Comparison of ENCODE assay signal across 9 cellular contexts in the genomic region with DNA sequence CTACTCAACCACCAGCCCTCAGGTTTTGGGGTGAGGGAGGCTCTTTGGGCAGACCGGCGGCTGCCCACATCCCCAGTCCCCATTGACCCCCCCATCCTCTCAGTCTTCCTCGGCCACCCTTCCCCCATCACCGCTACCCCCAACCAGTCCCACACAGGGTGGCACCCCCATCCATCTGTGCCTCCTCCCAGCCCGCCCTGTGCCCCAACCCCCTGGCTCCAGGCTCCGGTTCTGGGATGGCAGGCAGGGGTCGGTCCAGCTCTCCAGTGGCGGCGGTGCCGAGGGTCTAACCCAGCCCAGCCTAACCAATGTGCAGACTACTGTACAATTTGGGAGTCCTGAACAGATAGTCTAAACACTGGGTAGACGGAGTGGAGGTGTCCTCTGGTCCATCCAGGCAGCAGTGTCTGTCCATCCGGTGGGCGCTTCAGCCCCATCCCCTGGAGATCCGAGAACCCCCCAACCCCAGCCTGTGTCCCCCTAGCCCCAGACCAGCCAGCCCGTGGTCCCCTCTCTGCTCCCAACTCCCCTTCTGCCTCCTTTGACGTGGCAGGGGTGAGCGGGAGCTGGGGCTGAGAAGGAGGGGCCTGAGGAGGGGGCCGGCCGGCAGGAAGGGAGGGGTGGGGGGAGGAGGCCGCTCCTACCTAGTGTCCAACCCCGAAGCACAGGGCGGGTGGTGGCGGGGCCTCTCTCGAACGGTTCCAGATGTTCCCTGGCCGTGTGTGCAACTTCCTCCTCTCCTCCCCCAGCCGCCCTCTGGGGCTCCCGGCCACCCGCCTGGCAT. TPM values are rescaled to one million over a fixed set of nuclear protein-coding genes. Genes with fewer than 3 reads are reported as not detected.
A peak's percentile ranks its signal among the peaks of the same experiment; 100 is the strongest.
DNase-seq lines count a peak whose midpoint lies in the region; ATAC-seq and TF ChIP-seq lines count a peak whose summit lies in the region.
"Had no signal": no experiment of that assay in that cellular context is flagged by ENCODE, and none has a peak within 500 bp of the region (broad histone marks: within the 10 kb centered on the region; RNA-seq: fewer than 3 reads in every experiment).

No MANE protein-coding gene starts in this region.

- peaks cover 16% of the 10 kb centered on the region for H3K4me1 Mint-ChIP-seq in activated CD8-positive, alpha-beta T cell treated with anti-CD3 and anti-CD28 coated beads, Interleukin-2, amount 10 ng/mL, durations not matched to agents 7 days and 5 days (ENCODE audit: low read depth)

- POLR2A ChIA-PET in BJ (lab: Charles Lee), result interaction anchor here (0.6 to 0.7 kb wide), 2 partner anchors 19 to 31 kb away, joined by 5 to 7 read pairs; a partner anchor contains a TSS
- POLR2A ChIA-PET in activated CD8-positive, alpha-beta T cell treated with anti-CD3 and anti-CD28 coated beads, Interleukin-2, amount 10 ng/mL, durations not matched to agents 7 days and 5 days (lab: Charles Lee), result no interaction called here

- H2BK120ac ChIP-seq in neuronal stem cell (ENCODE audit: low read depth, low read length), result no peak overlapping the region

- no peaks in the 10 kb centered on the region for H3K79me1 ChIP-seq in neuronal stem cell (ENCODE audit: low read depth, low read length)

- H3K9ac ChIP-seq in fibroblast of lung (ENCODE audit: insufficient read depth, low read length), result peak overlapping the region; percentile 74
- no peak overlapping the region for H3K9ac ChIP-seq in neuronal stem cell (ENCODE audit: low read depth, low read length, poor library complexity)

- H3K9me3 Mint-ChIP-seq in activated CD8-positive, alpha-beta T cell treated with anti-CD3 and anti-CD28 coated beads, Interleukin-2, amount 10 ng/mL, durations not matched to agents 7 days and 5 days (ENCODE audit: insufficient read depth), result no peaks in the 10 kb centered on the region
- H3K9me3 Mint-ChIP-seq: activated naive CD8-positive, alpha-beta T cell treated with anti-CD3 and anti-CD28 coated beads, Interleukin-2, amount 10 ng/mL, durations not matched to agents 7 days and 5 days had no signal

- no peak overlapping the region for H4K91ac ChIP-seq in neuronal stem cell (ENCODE audit: low read depth, low read length, poor library complexity)

- no peaks in the 10 kb centered on the region for H3K36me3 Mint-ChIP-seq in activated CD8-positive, alpha-beta T cell treated with anti-CD3 and anti-CD28 coated beads, Interleukin-2, amount 10 ng/mL, durations not matched to agents 7 days and 5 days (ENCODE audit: low read depth)
- H3K36me3 Mint-ChIP-seq: activated naive CD8-positive, alpha-beta T cell treated with anti-CD3 and anti-CD28 coated beads, Interleukin-2, amount 10 ng/mL, durations not matched to agents 7 days and 5 days had no signal

- CTCF ChIA-PET in BJ (lab: Yijun Ruan, JAX), result interaction anchor here (0.6 to 3.0 kb wide), 4 partner anchors 10 to 54 kb away, joined by 3 to 15 read pairs (median 4); a partner anchor contains a TSS
- CTCF ChIA-PET in activated CD8-positive, alpha-beta T cell treated with anti-CD3 and anti-CD28 coated beads, Interleukin-2, amount 10 ng/mL, durations not matched to agents 7 days and 5 days (lab: Charles Lee), result interaction anchor here (1.4 kb wide), 1 partner anchor 10 kb away, joined by 3 read pairs; no protein-coding TSS in a partner anchor

- H2AFZ ChIP-seq in fibroblast of lung (ENCODE audit: low read length), result no peak overlapping the region
- peak overlapping the region; percentile 67 for H2AFZ ChIP-seq in neuronal stem cell (ENCODE audit: low read length)

- no peak overlapping the region for H3K4me3 Mint-ChIP-seq in activated CD8-positive, alpha-beta T cell treated with anti-CD3 and anti-CD28 coated beads, Interleukin-2, amount 10 ng/mL, durations not matched to agents 7 days and 5 days

- H3K36me3 ChIP-seq in BJ (ENCODE audit: control insufficient read depth, insufficient read depth, low read length) (peaks cover 4% of the 10 kb centered on the region), fibroblast of lung (ENCODE audit: control insufficient read depth, insufficient read depth, low read length) (peaks cover 2% of the 10 kb centered on the region), neuronal stem cell (replicated peaks in 1 of 2; ENCODE audit: control insufficient read depth in 2 of 2, insufficient read depth in 2 of 2, low read length in 2 of 2) (peaks cover 28 to 29% of the 10 kb centered on the region in 2 donors), WERI-Rb-1 (peaks cover 81% of the 10 kb centered on the region)

- H3K23ac ChIP-seq in neuronal stem cell (ENCODE audit: low read depth, low read length, poor library complexity), result peak overlapping the region; percentile 75

- H2BK5ac ChIP-seq in neuronal stem cell (ENCODE audit: low read length), result no peak overlapping the region

- H2BK15ac ChIP-seq in neuronal stem cell (ENCODE audit: low read length), result no peak overlapping the region

- peak overlapping the region; percentile 83 for H3K18ac ChIP-seq in neuronal stem cell (ENCODE audit: low read length)

- no peak overlapping the region for H3K27ac Mint-ChIP-seq in activated CD8-positive, alpha-beta T cell treated with anti-CD3 and anti-CD28 coated beads, Interleukin-2, amount 10 ng/mL, durations not matched to agents 7 days and 5 days

- peaks cover 18% of the 10 kb centered on the region for H3K27me3 Mint-ChIP-seq in activated CD8-positive, alpha-beta T cell treated with anti-CD3 and anti-CD28 coated beads, Interleukin-2, amount 10 ng/mL, durations not matched to agents 7 days and 5 days (ENCODE audit: low read depth)

- H3K4me1 ChIP-seq in fibroblast of lung (ENCODE audit: control insufficient read depth, extremely low read depth, insufficient read depth, low read length) (peaks cover 23% of the 10 kb centered on the region), neuronal stem cell (ENCODE audit: control insufficient read depth in 2 of 2, insufficient read depth in 1 of 2, low read depth in 1 of 2, low read length in 2 of 2) (peaks cover 15 to 25% of the 10 kb centered on the region in 2 donors)

- peak overlapping the region; percentile 60 for H2AK5ac ChIP-seq in neuronal stem cell (ENCODE audit: low read depth, low read length)

- no peaks in the 10 kb centered on the region for H4K20me1 ChIP-seq in fibroblast of lung (ENCODE audit: control insufficient read depth, extremely low read depth, insufficient read depth, low read length)

- H3K4me3 ChIP-seq in BJ (ENCODE audit: low read depth, low read length) (peak overlapping the region; percentile 82), fibroblast of lung (replicated peaks in 1 of 4; ENCODE audit: control extremely low read depth in 1 of 4, insufficient read depth in 1 of 4, low read depth in 3 of 4, low read length in 4 of 4) (peak overlapping the region; percentile 43 to 72 (median 57)), neuronal stem cell (ENCODE audit: low read length in 2 of 2) (no peak overlapping the region), WERI-Rb-1 (ENCODE audit: low read depth, low read length) (no peak overlapping the region)

- H2BK12ac ChIP-seq in neuronal stem cell (ENCODE audit: low read length), result no peak overlapping the region

- H3K4me2 ChIP-seq in fibroblast of lung (ENCODE audit: extremely low read depth, insufficient read depth, low read length) (peak overlapping the region; percentile 85), neuronal stem cell (ENCODE audit: insufficient read depth, low read length, poor library complexity, severe bottlenecking) (no peak overlapping the region)

- H3K27me3 ChIP-seq in BJ (ENCODE audit: control insufficient read depth, insufficient read depth, low read length) (no peaks in the 10 kb centered on the region), fibroblast of lung (ENCODE audit: control insufficient read depth, insufficient read depth, low read length) (no peaks in the 10 kb centered on the region), neuronal stem cell (ENCODE audit: control insufficient read depth in 3 of 3, insufficient read depth in 3 of 3, low read depth in 1 of 3, low read length in 3 of 3) (peaks cover 0 to 1% (median 0%) of the 10 kb centered on the region in 3 experiments), WERI-Rb-1 (ENCODE audit: insufficient read depth, low read depth, severe bottlenecking) (no peaks in the 10 kb centered on the region)

- H3K14ac ChIP-seq in neuronal stem cell (ENCODE audit: low read length), result no peak overlapping the region

- H3K27ac ChIP-seq in fibroblast of lung (ENCODE audit: insufficient read depth, low read length) (peak overlapping the region; percentile 80), neuronal stem cell (replicated peaks; ENCODE audit: low read length) (no peak overlapping the region), WERI-Rb-1 (no peak overlapping the region)

- H3K4ac ChIP-seq in neuronal stem cell (ENCODE audit: low read length), result no peak overlapping the region

- H4K8ac ChIP-seq in neuronal stem cell (ENCODE audit: low read depth, low read length), result no peak overlapping the region

- DNase-seq in BJ (ENCODE audit: low read depth), result peak; percentile 59
- DNase-seq in fibroblast of lung (ENCODE audit: low read depth in 2 of 2), result peak; percentile 79 to 89
- DNase-seq in neuronal stem cell (ENCODE audit: low spot score), result no peak
- DNase-seq in WERI-Rb-1, result no peak
- no peak for DNase-seq in activated CD8-positive, alpha-beta T cell treated with anti-CD3 and anti-CD28 coated beads, Interleukin-2, amount 10 ng/mL, durations not matched to agents 7 days and 5 days
- no peak for DNase-seq in NCI-H748 (lab: John Stamatoyannopoulos, UW; ENCODE audit: unreplicated experiment)
- DNase-seq: activated naive CD8-positive, alpha-beta T cell treated with anti-CD3 and anti-CD28 coated beads, Interleukin-2, amount 10 ng/mL, durations not matched to agents 7 days and 5 days had no signal

- H3K9me3 ChIP-seq in fibroblast of lung (ENCODE audit: control insufficient read depth, insufficient read depth, low read depth, low read length), result no peaks in the 10 kb centered on the region
- peaks cover 0 to 1% of the 10 kb centered on the region in 2 donors for H3K9me3 ChIP-seq in neuronal stem cell (replicated peaks in 1 of 2; ENCODE audit: control insufficient read depth in 2 of 2, insufficient read depth in 1 of 2, low read depth in 1 of 2, low read length in 2 of 2)
- no peaks in the 10 kb centered on the region for H3K9me3 ChIP-seq in WERI-Rb-1 (ENCODE audit: severe bottlenecking)

- TF ChIP-seq CTCF in BJ (IDR thresholded peaks at IDR 0.05; ENCODE audit: insufficient read depth, low read depth, low read length), result no peak
- no peak for TF ChIP-seq CTCF in fibroblast of lung (conservative IDR thresholded peaks at IDR 0.05 in 1 of 2, IDR thresholded peaks at IDR 0.05 in 1 of 2; ENCODE audit: low read depth in 1 of 2, low read length in 2 of 2)
- no peak for TF ChIP-seq CTCF in WERI-Rb-1 (IDR thresholded peaks at IDR 0.05; ENCODE audit: low read depth, low read length)

- no peaks in the 10 kb centered on the region for H3K79me2 ChIP-seq in fibroblast of lung (ENCODE audit: control insufficient read depth, insufficient read depth, low read length)

- no peak for ATAC-seq in activated CD8-positive, alpha-beta T cell treated with anti-CD3 and anti-CD28 coated beads, Interleukin-2, amount 10 ng/mL, durations not matched to agents 7 days and 5 days
- ATAC-seq in GM21423 (IDR thresholded peaks at IDR 0.05; ENCODE audit: unreplicated experiment), result no peak

- no CpG with 5 or more reads among the region's 29 CpGs for WGBS in neuronal stem cell (ENCODE audit: extremely low coverage in 2 of 2, insufficient read length in 2 of 2, insufficient replicate concordance in 1 of 2), 2 donors

RNA-seq across cellular contexts. Expression of a gene that starts 31.2 kb away (rescaled TPM):
- polyA plus RNA-seq in BJ (2011; rRNA removed) (86.6 and 91.1 TPM in 2 replicates), fibroblast of lung (107 and 126 TPM in 2 replicates)
- 52.6 and 60.6 TPM in 2 replicates for polyA minus RNA-seq in BJ (2011; rRNA and poly(A)+ RNA removed)
- polyA plus RNA-seq in PFSK-1 (2012; ENCODE audit: insufficient read length, low read depth), result 85.6 TPM
- total RNA-seq in fibroblast of lung, result 96.0 and 118 TPM in 2 replicates
- 105 and 118 TPM in 2 replicates for polyA plus RNA-seq in fibroblast of lung (2012)
- 33.4 and 48.1 TPM in 2 replicates for polyA minus RNA-seq in fibroblast of lung (ENCODE audit: low replicate concordance)
- 29.3 TPM for polyA plus RNA-seq in neuronal stem cell (2013, experiment 1 of 2)
- 30.6 TPM for polyA plus RNA-seq in neuronal stem cell (2013, experiment 2 of 2)
- total RNA-seq in activated CD8-positive, alpha-beta T cell treated with anti-CD3 and anti-CD28 coated beads, Interleukin-2, amount 10 ng/mL, durations not matched to agents 7 days and 5 days, result 10 to 100 TPM; 57.9 to 58.8 TPM

RNA-seq across cellular contexts. Expression of a gene that starts 31.4 kb away (rescaled TPM):
- polyA plus RNA-seq in BJ (2011; rRNA removed) (76.4 and 77.4 TPM in 2 replicates), fibroblast of lung (46.7 and 62.6 TPM in 2 replicates)
- 13.5 and 14.6 TPM in 2 replicates for polyA minus RNA-seq in BJ (2011; rRNA and poly(A)+ RNA removed)
- polyA plus RNA-seq in PFSK-1 (2012; ENCODE audit: insufficient read length, low read depth), result 95.0 TPM
- total RNA-seq in fibroblast of lung, result 35.4 and 35.7 TPM in 2 replicates
- polyA plus RNA-seq in fibroblast of lung (2012), result 36.9 and 53.1 TPM in 2 replicates
- polyA minus RNA-seq in fibroblast of lung (ENCODE audit: low replicate concordance), result 17.8 and 19.4 TPM in 2 replicates
- polyA plus RNA-seq in neuronal stem cell (2013, experiment 1 of 2), result 21.5 TPM
- 21.5 TPM for polyA plus RNA-seq in neuronal stem cell (2013, experiment 2 of 2)
- total RNA-seq in activated CD8-positive, alpha-beta T cell treated with anti-CD3 and anti-CD28 coated beads, Interleukin-2, amount 10 ng/mL, durations not matched to agents 7 days and 5 days, result 10 to 100 TPM; 12.2 to 13.7 TPM

RNA-seq across cellular contexts. Expression of a gene that starts 41.5 kb away (rescaled TPM):
- polyA plus RNA-seq in BJ (2011; rRNA removed) (6.4 and 8.4 TPM in 2 replicates), fibroblast of lung (3.7 and 11.6 TPM in 2 replicates)
- polyA minus RNA-seq in BJ (2011; rRNA and poly(A)+ RNA removed), result 15.1 and 23.2 TPM in 2 replicates
- 107 TPM for polyA plus RNA-seq in PFSK-1 (2012; ENCODE audit: insufficient read length, low read depth)
- total RNA-seq in fibroblast of lung, result 11.8 and 30.4 TPM in 2 replicates
- polyA plus RNA-seq in fibroblast of lung (2012), result 7.7 and 22.6 TPM in 2 replicates
- 14.2 and 47.3 TPM in 2 replicates for polyA minus RNA-seq in fibroblast of lung (ENCODE audit: low replicate concordance)
- 46.5 TPM for polyA plus RNA-seq in neuronal stem cell (2013, experiment 1 of 2)
- polyA plus RNA-seq in neuronal stem cell (2013, experiment 2 of 2), result 48.3 TPM
- total RNA-seq in activated CD8-positive, alpha-beta T cell treated with anti-CD3 and anti-CD28 coated beads, Interleukin-2, amount 10 ng/mL, durations not matched to agents 7 days and 5 days, result under 1 TPM; 0.21 to 0.29 TPM

RNA-seq across cellular contexts. Expression of a gene that starts 53.3 kb away (rescaled TPM):
- polyA plus RNA-seq in BJ (2011; rRNA removed) (24.0 and 36.0 TPM in 2 replicates), fibroblast of lung (26.1 and 48.4 TPM in 2 replicates)
- polyA minus RNA-seq in BJ (2011; rRNA and poly(A)+ RNA removed), result 55.8 and 68.4 TPM in 2 replicates
- polyA plus RNA-seq in PFSK-1 (2012; ENCODE audit: insufficient read length, low read depth), result 224 TPM
- total RNA-seq in fibroblast of lung, result 21.3 and 27.2 TPM in 2 replicates
- polyA plus RNA-seq in fibroblast of lung (2012), result 71.3 and 119 TPM in 2 replicates
- polyA minus RNA-seq in fibroblast of lung (ENCODE audit: low replicate concordance), result 169 and 276 TPM in 2 replicates
- 120 TPM for polyA plus RNA-seq in neuronal stem cell (2013, experiment 1 of 2)
- polyA plus RNA-seq in neuronal stem cell (2013, experiment 2 of 2), result 119 TPM
- total RNA-seq in activated CD8-positive, alpha-beta T cell treated with anti-CD3 and anti-CD28 coated beads, Interleukin-2, amount 10 ng/mL, durations not matched to agents 7 days and 5 days, result 100 to 1,000 TPM; 121 to 127 TPM

Comparison
In these comparisons a context has a peak if more than half of its experiments do, and no peak if none do; other contexts are left out.
1. DNase-seq: peak in BJ (single experiment) and fibroblast of lung (2 of 2); none in neuronal stem cell (single experiment), WERI-Rb-1 (single experiment), activated CD8-positive, alpha-beta T cell treated with anti-CD3 and anti-CD28 coated beads, Interleukin-2, amount 10 ng/mL, durations not matched to agents 7 days and 5 days (single experiment) and NCI-H748 (single experiment).
2. H3K4me3 ChIP-seq: peak in BJ (single experiment) and fibroblast of lung (4 of 4); none in neuronal stem cell (0 of 2) and WERI-Rb-1 (single experiment).